ENCODE assay signal across 13 cellular contexts in genomic region chr5:113278976-113279375, GRCh38.
DNase-seq lines count a peak whose midpoint lies in the region; ATAC-seq and TF ChIP-seq lines count a peak whose summit lies in the region.
"Had no signal": no experiment of that assay in that cellular context is flagged by ENCODE, and none has a peak within 500 bp of the region (broad histone marks: within the 10 kb centered on the region; RNA-seq: fewer than 3 reads in every experiment).

No MANE protein-coding gene starts in this region.

- no peak overlapping the region for H3K27ac Mint-ChIP-seq in activated CD8-positive, alpha-beta T cell treated with anti-CD3 and anti-CD28 coated beads for 36 hours
- no peak overlapping the region for H3K27ac Mint-ChIP-seq in activated CD8-positive, alpha-beta T cell treated with anti-CD3 and anti-CD28 coated beads, Interleukin-2, amount 10 ng/mL, durations not matched to agents 7 days and 5 days
- H3K27ac Mint-ChIP-seq in activated naive CD8-positive, alpha-beta T cell treated with anti-CD3 and anti-CD28 coated beads for 36 hours: no peak overlapping the region
- H3K27ac Mint-ChIP-seq in endothelial cell (ENCODE audit: unreplicated experiment): no peak overlapping the region

- no peaks in the 10 kb centered on the region for H3K27me3 ChIP-seq in smooth muscle cell (ENCODE audit: low read depth)

- no peak for TF ChIP-seq CTCF in activated CD8-positive, alpha-beta T cell treated with anti-CD3 and anti-CD28 coated beads for 36 hours (IDR thresholded peaks at IDR 0.05)
- TF ChIP-seq CTCF in smooth muscle cell (IDR thresholded peaks at IDR 0.05; ENCODE audit: borderline replicate concordance, insufficient read depth, poor library complexity, severe bottlenecking) (no peak), endothelial cell (IDR thresholded peaks at IDR 0.05; ENCODE audit: unreplicated experiment) (no peak)

- H3K36me3 Mint-ChIP-seq in activated CD8-positive, alpha-beta T cell treated with anti-CD3 and anti-CD28 coated beads for 36 hours (ENCODE audit: low read depth): no peaks in the 10 kb centered on the region
- H3K36me3 Mint-ChIP-seq in activated CD8-positive, alpha-beta T cell treated with anti-CD3 and anti-CD28 coated beads, Interleukin-2, amount 10 ng/mL, durations not matched to agents 7 days and 5 days (ENCODE audit: low read depth): no peaks in the 10 kb centered on the region
- no peaks in the 10 kb centered on the region for H3K36me3 Mint-ChIP-seq in activated naive CD8-positive, alpha-beta T cell treated with anti-CD3 and anti-CD28 coated beads for 36 hours
- H3K36me3 Mint-ChIP-seq in endothelial cell (ENCODE audit: low read depth, unreplicated experiment): no peaks in the 10 kb centered on the region

- peaks cover 23% of the 10 kb centered on the region for H3K4me1 Mint-ChIP-seq in activated CD8-positive, alpha-beta T cell treated with anti-CD3 and anti-CD28 coated beads for 36 hours (ENCODE audit: low read depth)
- peaks cover 14% of the 10 kb centered on the region for H3K4me1 Mint-ChIP-seq in activated CD8-positive, alpha-beta T cell treated with anti-CD3 and anti-CD28 coated beads, Interleukin-2, amount 10 ng/mL, durations not matched to agents 7 days and 5 days (ENCODE audit: low read depth)
- peaks cover 6% of the 10 kb centered on the region for H3K4me1 Mint-ChIP-seq in activated naive CD8-positive, alpha-beta T cell treated with anti-CD3 and anti-CD28 coated beads for 36 hours
- H3K4me1 Mint-ChIP-seq in endothelial cell (ENCODE audit: unreplicated experiment): peaks cover 37% of the 10 kb centered on the region

- H3K9me3 Mint-ChIP-seq in activated CD8-positive, alpha-beta T cell treated with anti-CD3 and anti-CD28 coated beads for 36 hours: no peaks in the 10 kb centered on the region
- no peaks in the 10 kb centered on the region for H3K9me3 Mint-ChIP-seq in activated CD8-positive, alpha-beta T cell treated with anti-CD3 and anti-CD28 coated beads, Interleukin-2, amount 10 ng/mL, durations not matched to agents 7 days and 5 days (ENCODE audit: insufficient read depth)
- no peaks in the 10 kb centered on the region for H3K9me3 Mint-ChIP-seq in activated naive CD8-positive, alpha-beta T cell treated with anti-CD3 and anti-CD28 coated beads for 36 hours
- H3K9me3 Mint-ChIP-seq in endothelial cell (ENCODE audit: unreplicated experiment): no peaks in the 10 kb centered on the region

- peaks cover 14% of the 10 kb centered on the region for H3K79me2 ChIP-seq in smooth muscle cell (ENCODE audit: low read depth)

- no peaks in the 10 kb centered on the region for H3F3A ChIP-seq in smooth muscle cell (ENCODE audit: low read depth)

- H3K4me2 ChIP-seq in smooth muscle cell: peak overlapping the region; percentile 58

- DNase-seq in activated CD8-positive, alpha-beta T cell treated with anti-CD3 and anti-CD28 coated beads for 36 hours: peak; percentile 47
- DNase-seq in activated CD8-positive, alpha-beta T cell treated with anti-CD3 and anti-CD28 coated beads, Interleukin-2, amount 10 ng/mL, durations not matched to agents 7 days and 5 days: no peak
- DNase-seq in activated naive CD8-positive, alpha-beta T cell treated with anti-CD3 and anti-CD28 coated beads for 36 hours: peak; percentile 3
- DNase-seq in smooth muscle cell (lab: John Stamatoyannopoulos, UW; ENCODE audit: unreplicated experiment) (no peak), GOT3 (lab: John Stamatoyannopoulos, UW) (no peak), endothelial cell (ENCODE audit: low spot score) (no peak)
- DNase-seq: activated CD8-positive, alpha-beta memory T cell treated with anti-CD3 and anti-CD28 coated beads, Interleukin-2, amount 50 U/mL, for 4 hours; NCI-H1417; NCI-H526 had no signal

- no peaks in the 10 kb centered on the region for H3K9me3 ChIP-seq in smooth muscle cell (replicated peaks; ENCODE audit: low read depth)

- peaks cover 70% of the 10 kb centered on the region for H4K20me1 ChIP-seq in smooth muscle cell (ENCODE audit: low read depth)

- POLR2A ChIA-PET in activated CD8-positive, alpha-beta T cell treated with anti-CD3 and anti-CD28 coated beads for 36 hours (lab: Charles Lee): interaction anchor here (1.3 kb wide), 1 partner anchor 16 kb away, joined by 5 read pairs; no protein-coding TSS in a partner anchor
- POLR2A ChIA-PET in activated CD8-positive, alpha-beta T cell treated with anti-CD3 and anti-CD28 coated beads, Interleukin-2, amount 10 ng/mL, durations not matched to agents 7 days and 5 days (lab: Charles Lee): interaction anchor here (0.5 to 0.6 kb wide), 2 partner anchors 16 to 229 kb away, joined by 3 read pairs; no protein-coding TSS in a partner anchor

- no peaks in the 10 kb centered on the region for H3K36me3 ChIP-seq in smooth muscle cell (ENCODE audit: low read depth)

- WGBS in smooth muscle cell (ENCODE audit: low lambda C conversion rate): 47% methylated on average over 4 of the region's 4 CpGs

- ATAC-seq in activated CD8-positive, alpha-beta T cell treated with anti-CD3 and anti-CD28 coated beads for 36 hours: peak; percentile 88
- no peak for ATAC-seq in activated CD8-positive, alpha-beta T cell treated with anti-CD3 and anti-CD28 coated beads, Interleukin-2, amount 10 ng/mL, durations not matched to agents 7 days and 5 days
- ATAC-seq in HG03432 (IDR thresholded peaks at IDR 0.05; ENCODE audit: unreplicated experiment): peak; percentile 57
- ATAC-seq in GM18505 (IDR thresholded peaks at IDR 0.05; ENCODE audit: unreplicated experiment): no peak

- no peak overlapping the region for H3K4me3 Mint-ChIP-seq in activated CD8-positive, alpha-beta T cell treated with anti-CD3 and anti-CD28 coated beads for 36 hours
- H3K4me3 Mint-ChIP-seq in activated CD8-positive, alpha-beta T cell treated with anti-CD3 and anti-CD28 coated beads, Interleukin-2, amount 10 ng/mL, durations not matched to agents 7 days and 5 days: no peak overlapping the region
- no peak overlapping the region for H3K4me3 Mint-ChIP-seq in activated naive CD8-positive, alpha-beta T cell treated with anti-CD3 and anti-CD28 coated beads for 36 hours
- no peak overlapping the region for H3K4me3 Mint-ChIP-seq in endothelial cell (ENCODE audit: unreplicated experiment)

- H3K9ac ChIP-seq in smooth muscle cell (ENCODE audit: low read depth): no peak overlapping the region
- H3K9ac ChIP-seq: parathyroid adenoma had no signal

- H3K4me1 ChIP-seq in smooth muscle cell (ENCODE audit: low read depth): peaks cover 29% of the 10 kb centered on the region

- H3K4me3 ChIP-seq in smooth muscle cell: no peak overlapping the region

- no peaks in the 10 kb centered on the region for H3K27me3 Mint-ChIP-seq in activated CD8-positive, alpha-beta T cell treated with anti-CD3 and anti-CD28 coated beads for 36 hours
- no peaks in the 10 kb centered on the region for H3K27me3 Mint-ChIP-seq in activated CD8-positive, alpha-beta T cell treated with anti-CD3 and anti-CD28 coated beads, Interleukin-2, amount 10 ng/mL, durations not matched to agents 7 days and 5 days (ENCODE audit: low read depth)
- H3K27me3 Mint-ChIP-seq in activated naive CD8-positive, alpha-beta T cell treated with anti-CD3 and anti-CD28 coated beads for 36 hours: no peaks in the 10 kb centered on the region
- no peaks in the 10 kb centered on the region for H3K27me3 Mint-ChIP-seq in endothelial cell (ENCODE audit: unreplicated experiment)

- no peak overlapping the region for H3K27ac ChIP-seq in smooth muscle cell (ENCODE audit: low read depth)
- H3K27ac ChIP-seq: parathyroid adenoma, RWPE1 had no signal

- CTCF ChIA-PET in activated CD8-positive, alpha-beta T cell treated with anti-CD3 and anti-CD28 coated beads for 36 hours (lab: Charles Lee): interaction anchor here (0.8 to 1.4 kb wide), 3 partner anchors 10 to 282 kb away, joined by 3 to 4 read pairs (median 3); no protein-coding TSS in a partner anchor
- CTCF ChIA-PET in activated CD8-positive, alpha-beta T cell treated with anti-CD3 and anti-CD28 coated beads, Interleukin-2, amount 10 ng/mL, durations not matched to agents 7 days and 5 days (lab: Charles Lee): interaction anchor here (1.3 to 2.0 kb wide), 2 partner anchors 10 to 16 kb away, joined by 3 to 6 read pairs; no protein-coding TSS in a partner anchor

- intact Hi-C loops in activated CD8-positive, alpha-beta T cell treated with anti-CD3 and anti-CD28 coated beads for 36 hours (cut with micrococcal nuclease): no loop called here

- TF ChIP-seq POLR2A in GM18505 (IDR thresholded peaks at IDR 0.05; ENCODE audit: borderline replicate concordance, extremely low read depth, insufficient read depth, insufficient read length): no peak

- no peak overlapping the region for H2AFZ ChIP-seq in smooth muscle cell (ENCODE audit: low read depth)
- H2AFZ ChIP-seq: parathyroid adenoma had no signal

Comparison
In these comparisons a context has a peak if more than half of its experiments do, and no peak if none do; other contexts are left out.
1. ATAC-seq: peak in activated CD8-positive, alpha-beta T cell treated with anti-CD3 and anti-CD28 coated beads for 36 hours (single experiment) and HG03432 (single experiment); none in activated CD8-positive, alpha-beta T cell treated with anti-CD3 and anti-CD28 coated beads, Interleukin-2, amount 10 ng/mL, durations not matched to agents 7 days and 5 days (single experiment) and GM18505 (single experiment).
2. DNase-seq: peak in activated CD8-positive, alpha-beta T cell treated with anti-CD3 and anti-CD28 coated beads for 36 hours (single experiment) and activated naive CD8-positive, alpha-beta T cell treated with anti-CD3 and anti-CD28 coated beads for 36 hours (single experiment); none in activated CD8-positive, alpha-beta T cell treated with anti-CD3 and anti-CD28 coated beads, Interleukin-2, amount 10 ng/mL, durations not matched to agents 7 days and 5 days (single experiment), smooth muscle cell (single experiment), GOT3 (single experiment) and endothelial cell (single experiment).